In genomic region chr13:72804301-72804700, GRCh38 we compare ENCODE assay signal across 1 cellular context.
TF ChIP-seq lines count a peak whose summit lies in the region.

No MANE protein-coding gene starts in this region.

TF ChIP-seq in GM23338, 12 proteins besides CTCF, POLR2A, EP300 and RAD21 (continued from another document):
- TF ChIP-seq STAT1 (IDR thresholded peaks at IDR 0.05; ENCODE audit: unreplicated experiment), result no peak
- TF ChIP-seq, protein P1, sequence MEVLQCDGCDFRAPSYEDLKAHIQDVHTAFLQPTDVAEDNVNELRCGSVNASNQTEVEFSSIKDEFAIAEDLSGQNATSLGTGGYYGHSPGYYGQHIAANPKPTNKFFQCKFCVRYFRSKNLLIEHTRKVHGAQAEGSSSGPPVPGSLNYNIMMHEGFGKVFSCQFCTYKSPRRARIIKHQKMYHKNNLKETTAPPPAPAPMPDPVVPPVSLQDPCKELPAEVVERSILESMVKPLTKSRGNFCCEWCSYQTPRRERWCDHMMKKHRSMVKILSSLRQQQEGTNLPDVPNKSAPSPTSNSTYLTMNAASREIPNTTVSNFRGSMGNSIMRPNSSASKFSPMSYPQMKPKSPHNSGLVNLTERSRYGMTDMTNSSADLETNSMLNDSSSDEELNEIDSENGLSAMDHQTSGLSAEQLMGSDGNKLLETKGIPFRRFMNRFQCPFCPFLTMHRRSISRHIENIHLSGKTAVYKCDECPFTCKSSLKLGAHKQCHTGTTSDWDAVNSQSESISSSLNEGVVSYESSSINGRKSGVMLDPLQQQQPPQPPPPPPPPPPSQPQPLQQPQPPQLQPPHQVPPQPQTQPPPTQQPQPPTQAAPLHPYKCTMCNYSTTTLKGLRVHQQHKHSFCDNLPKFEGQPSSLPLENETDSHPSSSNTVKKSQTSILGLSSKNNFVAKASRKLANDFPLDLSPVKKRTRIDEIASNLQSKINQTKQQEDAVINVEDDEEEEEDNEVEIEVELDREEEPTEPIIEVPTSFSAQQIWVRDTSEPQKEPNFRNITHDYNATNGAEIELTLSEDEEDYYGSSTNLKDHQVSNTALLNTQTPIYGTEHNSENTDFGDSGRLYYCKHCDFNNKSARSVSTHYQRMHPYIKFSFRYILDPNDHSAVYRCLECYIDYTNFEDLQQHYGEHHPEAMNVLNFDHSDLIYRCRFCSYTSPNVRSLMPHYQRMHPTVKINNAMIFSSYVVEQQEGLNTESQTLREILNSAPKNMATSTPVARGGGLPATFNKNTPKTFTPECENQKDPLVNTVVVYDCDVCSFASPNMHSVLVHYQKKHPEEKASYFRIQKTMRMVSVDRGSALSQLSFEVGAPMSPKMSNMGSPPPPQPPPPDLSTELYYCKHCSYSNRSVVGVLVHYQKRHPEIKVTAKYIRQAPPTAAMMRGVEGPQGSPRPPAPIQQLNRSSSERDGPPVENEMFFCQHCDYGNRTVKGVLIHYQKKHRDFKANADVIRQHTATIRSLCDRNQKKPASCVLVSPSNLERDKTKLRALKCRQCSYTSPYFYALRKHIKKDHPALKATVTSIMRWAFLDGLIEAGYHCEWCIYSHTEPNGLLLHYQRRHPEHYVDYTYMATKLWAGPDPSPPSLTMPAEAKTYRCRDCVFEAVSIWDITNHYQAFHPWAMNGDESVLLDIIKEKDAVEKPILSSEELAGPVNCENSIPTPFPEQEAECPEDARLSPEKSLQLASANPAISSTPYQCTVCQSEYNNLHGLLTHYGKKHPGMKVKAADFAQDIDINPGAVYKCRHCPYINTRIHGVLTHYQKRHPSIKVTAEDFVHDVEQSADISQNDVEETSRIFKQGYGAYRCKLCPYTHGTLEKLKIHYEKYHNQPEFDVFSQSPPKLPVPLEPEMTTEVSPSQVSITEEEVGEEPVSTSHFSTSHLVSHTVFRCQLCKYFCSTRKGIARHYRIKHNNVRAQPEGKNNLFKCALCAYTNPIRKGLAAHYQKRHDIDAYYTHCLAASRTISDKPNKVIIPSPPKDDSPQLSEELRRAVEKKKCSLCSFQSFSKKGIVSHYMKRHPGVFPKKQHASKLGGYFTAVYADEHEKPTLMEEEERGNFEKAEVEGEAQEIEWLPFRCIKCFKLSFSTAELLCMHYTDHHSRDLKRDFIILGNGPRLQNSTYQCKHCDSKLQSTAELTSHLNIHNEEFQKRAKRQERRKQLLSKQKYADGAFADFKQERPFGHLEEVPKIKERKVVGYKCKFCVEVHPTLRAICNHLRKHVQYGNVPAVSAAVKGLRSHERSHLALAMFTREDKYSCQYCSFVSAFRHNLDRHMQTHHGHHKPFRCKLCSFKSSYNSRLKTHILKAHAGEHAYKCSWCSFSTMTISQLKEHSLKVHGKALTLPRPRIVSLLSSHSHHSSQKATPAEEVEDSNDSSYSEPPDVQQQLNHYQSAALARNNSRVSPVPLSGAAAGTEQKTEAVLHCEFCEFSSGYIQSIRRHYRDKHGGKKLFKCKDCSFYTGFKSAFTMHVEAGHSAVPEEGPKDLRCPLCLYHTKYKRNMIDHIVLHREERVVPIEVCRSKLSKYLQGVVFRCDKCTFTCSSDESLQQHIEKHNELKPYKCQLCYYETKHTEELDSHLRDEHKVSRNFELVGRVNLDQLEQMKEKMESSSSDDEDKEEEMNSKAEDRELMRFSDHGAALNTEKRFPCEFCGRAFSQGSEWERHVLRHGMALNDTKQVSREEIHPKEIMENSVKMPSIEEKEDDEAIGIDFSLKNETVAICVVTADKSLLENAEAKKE (CRISPR knock-in tag; IDR thresholded peaks at IDR 0.05), result no peak
- TF ChIP-seq EZH2phosphoT487 (IDR thresholded peaks at IDR 0.05; ENCODE audit: unreplicated experiment), result no peak
- TF ChIP-seq, protein P2, sequence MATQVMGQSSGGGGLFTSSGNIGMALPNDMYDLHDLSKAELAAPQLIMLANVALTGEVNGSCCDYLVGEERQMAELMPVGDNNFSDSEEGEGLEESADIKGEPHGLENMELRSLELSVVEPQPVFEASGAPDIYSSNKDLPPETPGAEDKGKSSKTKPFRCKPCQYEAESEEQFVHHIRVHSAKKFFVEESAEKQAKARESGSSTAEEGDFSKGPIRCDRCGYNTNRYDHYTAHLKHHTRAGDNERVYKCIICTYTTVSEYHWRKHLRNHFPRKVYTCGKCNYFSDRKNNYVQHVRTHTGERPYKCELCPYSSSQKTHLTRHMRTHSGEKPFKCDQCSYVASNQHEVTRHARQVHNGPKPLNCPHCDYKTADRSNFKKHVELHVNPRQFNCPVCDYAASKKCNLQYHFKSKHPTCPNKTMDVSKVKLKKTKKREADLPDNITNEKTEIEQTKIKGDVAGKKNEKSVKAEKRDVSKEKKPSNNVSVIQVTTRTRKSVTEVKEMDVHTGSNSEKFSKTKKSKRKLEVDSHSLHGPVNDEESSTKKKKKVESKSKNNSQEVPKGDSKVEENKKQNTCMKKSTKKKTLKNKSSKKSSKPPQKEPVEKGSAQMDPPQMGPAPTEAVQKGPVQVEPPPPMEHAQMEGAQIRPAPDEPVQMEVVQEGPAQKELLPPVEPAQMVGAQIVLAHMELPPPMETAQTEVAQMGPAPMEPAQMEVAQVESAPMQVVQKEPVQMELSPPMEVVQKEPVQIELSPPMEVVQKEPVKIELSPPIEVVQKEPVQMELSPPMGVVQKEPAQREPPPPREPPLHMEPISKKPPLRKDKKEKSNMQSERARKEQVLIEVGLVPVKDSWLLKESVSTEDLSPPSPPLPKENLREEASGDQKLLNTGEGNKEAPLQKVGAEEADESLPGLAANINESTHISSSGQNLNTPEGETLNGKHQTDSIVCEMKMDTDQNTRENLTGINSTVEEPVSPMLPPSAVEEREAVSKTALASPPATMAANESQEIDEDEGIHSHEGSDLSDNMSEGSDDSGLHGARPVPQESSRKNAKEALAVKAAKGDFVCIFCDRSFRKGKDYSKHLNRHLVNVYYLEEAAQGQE (IDR thresholded peaks at IDR 0.05; ENCODE audit: unreplicated experiment), result no peak
TF ChIP-seq in GM23338: peak in this region for 0.
